Comparison of ENCODE assay signal across 1 cellular context in the genomic region with DNA sequence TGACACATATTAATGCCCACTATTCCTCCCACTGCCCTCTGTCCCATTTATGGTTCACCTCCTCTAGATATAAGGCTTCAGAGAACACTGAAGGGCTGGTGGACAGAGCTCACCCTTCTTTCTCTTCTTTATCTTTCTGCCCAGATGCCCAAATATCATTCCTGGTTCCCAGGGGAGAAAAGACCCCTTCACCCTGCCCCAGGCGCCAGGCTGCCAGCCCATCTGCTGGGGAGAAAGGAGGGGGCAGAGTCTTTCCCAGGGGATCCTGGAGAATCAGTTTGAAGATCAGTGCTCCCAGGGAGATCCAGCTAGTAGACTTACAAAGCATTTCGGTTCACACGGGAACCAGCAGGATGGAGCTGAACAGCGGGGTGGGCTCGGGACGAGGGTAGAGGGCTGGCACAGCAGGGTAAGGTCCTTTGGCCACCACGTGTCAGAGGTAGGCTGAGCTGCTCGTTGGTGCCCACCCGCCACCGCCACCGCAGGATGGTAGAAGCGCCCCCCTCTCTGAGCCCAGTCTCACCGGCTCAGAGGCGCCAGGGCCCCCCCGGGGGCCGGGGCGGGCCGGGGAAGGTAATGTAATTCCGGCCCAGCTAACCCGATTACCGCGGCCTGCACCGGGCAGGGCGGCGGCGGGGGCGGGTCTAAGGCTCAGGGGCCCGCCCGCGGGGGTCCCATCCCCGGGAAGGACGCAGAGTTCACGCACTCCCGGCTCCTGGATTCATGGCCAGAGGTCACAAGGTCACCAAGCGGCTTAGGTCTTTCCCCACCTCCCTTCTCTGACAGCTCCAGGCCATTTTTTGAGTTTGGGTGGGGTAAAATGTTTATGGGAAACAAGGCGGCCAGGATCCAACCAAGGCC.
TF ChIP-seq lines count a peak whose summit lies in the region.

No MANE protein-coding gene starts in this region.

TF ChIP-seq in endothelial cell of umbilical vein, 7 proteins besides CTCF, POLR2A, EP300 and RAD21:
- TF ChIP-seq, protein P1, sequence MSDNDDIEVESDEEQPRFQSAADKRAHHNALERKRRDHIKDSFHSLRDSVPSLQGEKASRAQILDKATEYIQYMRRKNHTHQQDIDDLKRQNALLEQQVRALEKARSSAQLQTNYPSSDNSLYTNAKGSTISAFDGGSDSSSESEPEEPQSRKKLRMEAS (IDR thresholded peaks at IDR 0.05; ENCODE audit: insufficient read depth, insufficient read length), result no peak
- peak; percentile 89 for TF ChIP-seq EZH2 (IDR thresholded peaks at IDR 0.05; ENCODE audit: borderline replicate concordance, low read depth, low read length, severe bottlenecking)
TF ChIP-seq in endothelial cell of umbilical vein: peak in this region for 1.
